In the genomic region with DNA sequence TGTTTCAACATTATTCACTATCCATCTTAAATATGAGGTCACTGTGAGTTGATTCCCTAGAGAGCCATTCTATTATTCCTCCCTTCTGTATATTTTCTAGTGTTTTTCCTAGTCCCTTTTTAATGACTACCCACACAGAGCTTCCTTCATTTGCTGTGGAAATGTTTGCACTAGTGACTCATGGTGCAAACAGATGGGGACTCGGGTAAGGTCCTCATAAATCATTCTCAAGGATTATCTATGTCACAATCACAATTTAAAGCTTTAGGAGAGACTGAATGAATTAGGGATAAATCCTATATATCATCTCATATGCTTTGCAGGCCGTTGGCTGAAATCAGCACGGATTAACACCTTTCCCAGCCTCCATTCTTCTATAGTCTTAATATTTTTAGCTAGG, we compare ENCODE assay signal across 15 cellular contexts.
DNase-seq lines count a peak whose midpoint lies in the region; ATAC-seq and TF ChIP-seq lines count a peak whose summit lies in the region.
"Had no signal": no experiment of that assay in that cellular context is flagged by ENCODE, and none has a peak within 500 bp of the region (broad histone marks: within the 10 kb centered on the region; RNA-seq: fewer than 3 reads in every experiment).

No MANE protein-coding gene starts in this region.

- no peak overlapping the region for H3K27ac ChIP-seq in psoas muscle
- H3K27ac ChIP-seq: right atrium auricular region, upper lobe of right lung had no signal

- H3K4me3 ChIP-seq in psoas muscle, result no peak overlapping the region
- H3K4me3 ChIP-seq: right atrium auricular region, upper lobe of right lung had no signal

- intact Hi-C loops in left colon (cut with DNase I, micrococcal nuclease) (no loop called here), psoas muscle (cut with DNase I) (no loop called here)

- no peaks in the 10 kb centered on the region for H3K27me3 ChIP-seq in psoas muscle (ENCODE audit: insufficient read depth in 3 of 3, low read length in 2 of 3)
- H3K27me3 ChIP-seq: right atrium auricular region, upper lobe of right lung had no signal

- no peaks in the 10 kb centered on the region for H3K4me1 ChIP-seq in psoas muscle
- H3K4me1 ChIP-seq: right atrium auricular region, upper lobe of right lung had no signal

- no peaks in the 10 kb centered on the region for H3K36me3 ChIP-seq in psoas muscle (ENCODE audit: insufficient read depth in 1 of 2, low read depth in 1 of 2)
- H3K36me3 ChIP-seq: right atrium auricular region, upper lobe of right lung had no signal

- H3K9me3 ChIP-seq in psoas muscle, result no peaks in the 10 kb centered on the region
- H3K9me3 ChIP-seq: upper lobe of right lung had no signal

- ATAC-seq in left colon (peak; percentile 84), HG03135 (IDR thresholded peaks at IDR 0.05; ENCODE audit: unreplicated experiment) (no peak), psoas muscle (no peak)
- ATAC-seq: left cardiac atrium; naive thymus-derived CD4-positive, alpha-beta T cell; stimulated activated naive B cell treated with anti-CD40 and anti-IgM and Interleukin-4, amounts not matched to agents 10 μg/mL and 1 μg/mL and 100 μg/mL, for 72 hours; upper lobe of right lung had no signal

- DNase-seq in COLO668 (lab: John Stamatoyannopoulos, UW; ENCODE audit: unreplicated experiment), result peak; percentile 48
- peak; percentile 98 for DNase-seq in NCI-H1417 treated with DMSO at 0.1 percent for 48 hours (lab: John Stamatoyannopoulos, UW)
- DNase-seq in NCI-H748 treated with DMSO at 0.1 percent for 48 hours (lab: John Stamatoyannopoulos, UW), result peak; percentile 91
- no peak for DNase-seq in left colon
- no peak for DNase-seq in HuH-7.5 (ENCODE audit: low spot score)
- no peak for DNase-seq in activated CD8-positive, alpha-beta memory T cell treated with anti-CD3 and anti-CD28 coated beads for 24 hours
- no peak for DNase-seq in psoas muscle
- DNase-seq: activated CD4-positive, CD25-positive, alpha-beta regulatory T cell; central memory CD4-positive, alpha-beta T cell; left cardiac atrium; naive thymus-derived CD4-positive, alpha-beta T cell; stimulated activated naive B cell treated with anti-CD40 and anti-IgM and Interleukin-4, amounts not matched to agents 10 μg/mL and 1 μg/mL and 100 μg/mL, for 72 hours; upper lobe of right lung had no signal

- WGBS in psoas muscle, 3 donors, result 29 to 34% (median 30%) methylated on average over 3 of the region's 3 CpGs

- no peak for TF ChIP-seq CTCF in psoas muscle (IDR thresholded peaks at IDR 0.05)

Comparison
In these comparisons a context has a peak if more than half of its experiments do, and no peak if none do; other contexts are left out.
1. DNase-seq: peak in COLO668 (single experiment), NCI-H1417 treated with DMSO at 0.1 percent for 48 hours (single experiment) and NCI-H748 treated with DMSO at 0.1 percent for 48 hours (single experiment); none in left colon (0 of 2), HuH-7.5 (single experiment), activated CD8-positive, alpha-beta memory T cell treated with anti-CD3 and anti-CD28 coated beads for 24 hours (single experiment) and psoas muscle (0 of 2).